ENCODE assay signal across 8 cellular contexts in the genomic region with DNA sequence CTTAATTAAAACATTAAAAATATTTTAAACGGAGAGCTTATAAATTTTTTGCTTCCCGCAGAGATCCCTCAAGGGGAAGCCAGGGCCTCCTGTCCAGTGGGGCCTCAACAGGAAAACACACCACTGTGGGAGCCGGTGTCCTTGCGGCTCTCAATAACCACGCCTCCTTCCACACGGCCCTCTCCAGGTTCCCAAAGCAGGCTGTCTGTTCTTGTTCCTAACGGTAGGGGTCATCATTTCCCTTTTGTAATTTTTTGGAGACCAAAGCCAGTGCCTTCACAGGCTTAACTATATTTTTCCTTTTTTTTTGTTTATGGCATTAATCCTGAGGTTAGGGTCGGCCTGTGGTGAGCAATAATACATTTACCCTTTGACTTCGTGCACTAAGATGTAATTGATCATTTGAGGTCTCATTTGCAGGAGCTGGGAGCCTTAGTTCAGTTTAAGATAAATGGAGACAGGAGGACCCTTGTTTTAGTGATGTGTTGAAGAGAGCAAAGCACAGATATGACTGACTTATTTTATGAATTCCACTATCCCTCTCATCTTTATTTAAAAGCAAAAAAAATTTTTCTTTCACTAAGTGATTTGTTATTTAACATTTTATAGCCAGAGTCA.
DNase-seq lines count a peak whose midpoint lies in the region; TF ChIP-seq lines count a peak whose summit lies in the region.

No MANE protein-coding gene starts in this region.

- H3K27ac ChIP-seq in mammary epithelial cell (ENCODE audit: insufficient read depth, low read depth, low read length), result no peak overlapping the region

- no peak overlapping the region for H3K4me3 ChIP-seq in MG63
- H3K4me3 ChIP-seq in mammary epithelial cell (replicated peaks in 1 of 3; ENCODE audit: insufficient read depth in 1 of 3, low read depth in 2 of 3, low read length in 3 of 3), result no peak overlapping the region
- no peak overlapping the region for H3K4me3 ChIP-seq in kidney epithelial cell (ENCODE audit: low read depth, low read length)

- CTCF ChIA-PET in mammary epithelial cell (lab: Charles Lee; ENCODE audit: low non-redundant PET), result interaction anchor here (0.6 to 0.7 kb wide), 2 partner anchors 658 to 1790 kb away, joined by 4 to 6 read pairs; no protein-coding TSS in a partner anchor

- H3K4me2 ChIP-seq in mammary epithelial cell (ENCODE audit: insufficient read depth, low read depth, low read length), result no peak overlapping the region

- no peaks in the 10 kb centered on the region for H4K20me1 ChIP-seq in mammary epithelial cell (ENCODE audit: insufficient read depth, low read length)

- no peaks in the 10 kb centered on the region for H3K79me2 ChIP-seq in mammary epithelial cell (ENCODE audit: insufficient read depth, low read length)

- intact Hi-C loops in mammary epithelial cell (cut with micrococcal nuclease), result loop anchor here (1.0 to 10.0 kb wide), 3 partner anchors 217 to 663 kb away; no protein-coding TSS in a partner anchor

- no peaks in the 10 kb centered on the region for H3K4me1 ChIP-seq in mammary epithelial cell (ENCODE audit: insufficient read depth, low read length)

- no peaks in the 10 kb centered on the region for H3K36me3 ChIP-seq in MG63
- H3K36me3 ChIP-seq in mammary epithelial cell (ENCODE audit: insufficient read depth, low read length), result no peaks in the 10 kb centered on the region
- no peaks in the 10 kb centered on the region for H3K36me3 ChIP-seq in kidney epithelial cell (ENCODE audit: control insufficient read depth, insufficient read depth, low read length)

- TF ChIP-seq CTCF in mammary epithelial cell (conservative IDR thresholded peaks at IDR 0.05 in 1 of 2, IDR thresholded peaks at IDR 0.05 in 1 of 2; ENCODE audit: extremely low read depth in 1 of 2, insufficient read depth in 1 of 2, low read depth in 1 of 2, low read length in 2 of 2), result peak; percentile 81 to 87
- peak; percentile 71 for TF ChIP-seq CTCF in kidney epithelial cell (IDR thresholded peaks at IDR 0.05; ENCODE audit: insufficient read depth, low read length, poor library complexity, severe bottlenecking)

- dilution Hi-C loops in mammary epithelial cell (cut with HindIII; ENCODE audit: low sequenced_read_pairs), result no loop called here

- H3K9me3 ChIP-seq in MG63 (no peaks in the 10 kb centered on the region), mammary epithelial cell (replicated peaks; ENCODE audit: insufficient read depth, low read length) (no peaks in the 10 kb centered on the region)

- peak; percentile 51 for DNase-seq in activated CD4-positive, alpha-beta T cell treated with anti-CD3 and anti-CD28 coated beads for 48 hours
- no peak for DNase-seq in activated CD4-positive, alpha-beta T cell treated with anti-CD3 and anti-CD28 coated beads, Interleukin-2, amount 50 U/mL, for 4 hours
- DNase-seq in H4 (ENCODE audit: low spot score), result peak; percentile 76
- DNase-seq in MG63, result peak; percentile 13
- DNase-seq in RPMI7951 (ENCODE audit: low read depth), result peak; percentile 70
- peak; percentile 60 for DNase-seq in mammary epithelial cell
- DNase-seq in kidney epithelial cell (ENCODE audit: low read depth), result peak; percentile 14
- DNase-seq in stimulated activated CD8-positive, alpha-beta memory T cell treated with anti-CD3 and anti-CD28 coated beads, Interleukin-15, amount 100 ng/mL, for 48 hours (ENCODE audit: low read depth in 2 of 2), result peak; percentile 6 to 7

- BruUV-seq in mammary epithelial cell (replicated peaks; lab: Mats Ljungman, UMichigan), result no TSS peak

- WGBS in mammary epithelial cell (ENCODE audit: low coverage, missing lambda C conversion rate), result 2% methylated on average over 9 of the region's 9 CpGs

- no peak overlapping the region for H3K9ac ChIP-seq in mammary epithelial cell (ENCODE audit: insufficient read depth, low read length)

- in situ Hi-C loops in mammary epithelial cell (cut with MboI; ENCODE audit: low sequenced_read_pairs in 2 of 2), result loop anchor here in 1 of 2 donors (25.0 kb wide), 1 partner anchor 650 kb away; no protein-coding TSS in a partner anchor

- H2AFZ ChIP-seq in mammary epithelial cell (ENCODE audit: low read depth, low read length), result no peak overlapping the region

- H3K27me3 ChIP-seq in MG63 (no peaks in the 10 kb centered on the region), mammary epithelial cell (ENCODE audit: insufficient read depth, low read length) (no peaks in the 10 kb centered on the region), kidney epithelial cell (ENCODE audit: control insufficient read depth, insufficient read depth, low read length) (peaks cover 3% of the 10 kb centered on the region)

Comparison
In these comparisons a context has a peak if more than half of its experiments do, and no peak if none do; other contexts are left out.
1. DNase-seq: peak in activated CD4-positive, alpha-beta T cell treated with anti-CD3 and anti-CD28 coated beads for 48 hours (single experiment), H4 (single experiment), MG63 (single experiment), RPMI7951 (single experiment), mammary epithelial cell (single experiment), kidney epithelial cell (single experiment) and stimulated activated CD8-positive, alpha-beta memory T cell treated with anti-CD3 and anti-CD28 coated beads, Interleukin-15, amount 100 ng/mL, for 48 hours (2 of 2); none in activated CD4-positive, alpha-beta T cell treated with anti-CD3 and anti-CD28 coated beads, Interleukin-2, amount 50 U/mL, for 4 hours (0 of 2).